10 cellular contexts compared by ENCODE assay signal in the genomic region with DNA sequence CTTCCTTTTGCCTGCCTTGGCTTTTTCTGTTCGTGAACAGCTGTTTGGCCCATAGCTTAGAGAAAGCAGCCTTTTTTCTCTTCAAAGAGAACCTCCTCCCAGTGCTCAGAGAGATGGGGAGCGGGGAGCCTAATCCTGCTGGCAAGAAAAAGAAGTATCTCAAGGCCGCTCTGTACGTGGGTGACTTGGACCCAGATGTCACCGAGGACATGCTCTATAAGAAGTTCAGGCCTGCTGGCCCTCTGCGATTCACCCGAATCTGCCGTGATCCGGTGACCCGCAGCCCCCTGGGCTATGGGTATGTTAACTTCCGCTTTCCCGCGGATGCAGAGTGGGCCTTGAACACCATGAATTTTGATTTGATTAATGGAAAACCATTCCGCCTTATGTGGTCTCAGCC. TPM values are rescaled to one million over a fixed set of nuclear protein-coding genes. Genes with fewer than 3 reads are reported as not detected.
DNase-seq lines count a peak whose midpoint lies in the region; ATAC-seq, FAIRE-seq and TF ChIP-seq lines count a peak whose summit lies in the region.
"Had no signal": no experiment of that assay in that cellular context is flagged by ENCODE, and none has a peak within 500 bp of the region (broad histone marks: within the 10 kb centered on the region; RNA-seq: fewer than 3 reads in every experiment).

No MANE protein-coding gene starts in this region.

- H3K14ac ChIP-seq in H1 (ENCODE audit: insufficient read length): no peak overlapping the region

- DNase-seq in MG63 (no peak), H1 (ENCODE audit: low read depth in 1 of 2, low spot score in 2 of 2) (no peak), thoracic aorta (ENCODE audit: low spot score) (no peak), H54 (ENCODE audit: insufficient read length, low spot score) (no peak), AML-193 (lab: John Stamatoyannopoulos, UW) (no peak)
- DNase-seq: NCI-H774 had no signal

- peak overlapping the region; percentile 83 for H3K4me2 ChIP-seq in H1 (ENCODE audit: insufficient read depth in 1 of 2, low read depth in 2 of 2, low read length in 2 of 2)

- no peak overlapping the region for H3K56ac ChIP-seq in H1 (replicated peaks; ENCODE audit: insufficient read length, low read depth, low read length)

- H3K36me3 ChIP-seq in MG63 (no peaks in the 10 kb centered on the region), H1 (ENCODE audit: control insufficient read depth in 2 of 4, insufficient read depth in 4 of 4, low read length in 3 of 4) (no peaks in the 10 kb centered on the region), mucosa of rectum (ENCODE audit: control insufficient read depth in 2 of 2, insufficient read depth in 2 of 2, low read length in 2 of 2) (no peaks in the 10 kb centered on the region), thoracic aorta (no peaks in the 10 kb centered on the region)

- TF ChIP-seq CTCF in H1 (IDR thresholded peaks at IDR 0.05; ENCODE audit: control extremely low read depth in 1 of 3, insufficient read depth in 1 of 3, low read depth in 1 of 3, low read length in 3 of 3) (no peak), thoracic aorta (IDR thresholded peaks at IDR 0.05) (no peak)

- WGBS in H1 (ENCODE audit: extremely low coverage in 1 of 2, insufficient coverage in 1 of 2, insufficient read length in 1 of 2, insufficient replicate concordance in 2 of 2, low coverage in 1 of 2, low lambda C conversion rate in 2 of 2, missing lambda C conversion rate in 1 of 2), 2 experiments: 76% methylated on average over 13 of the region's 14 CpGs; no CpG with 5 or more reads in 1 of the 2 experiments

- H2BK12ac ChIP-seq in H1 (ENCODE audit: low read depth, low read length): no peak overlapping the region

- H4K5ac ChIP-seq in H1 (ENCODE audit: insufficient read length, low read depth, low read length): no peak overlapping the region

- H3K79me1 ChIP-seq in H1 (ENCODE audit: low read depth, low read length): no peaks in the 10 kb centered on the region

- 0 out of 2 replicates have a peak, but pooled peaks cover 2% of the 10 kb centered on the region for H3K23me2 ChIP-seq in H1 (ENCODE audit: low read depth, low read length)

- H4K8ac ChIP-seq in H1 (ENCODE audit: extremely low read depth, insufficient read depth, low read length): no peak overlapping the region

- H3K4me1 ChIP-seq in H1 (replicated peaks in 1 of 4; ENCODE audit: control insufficient read depth in 3 of 4, insufficient read depth in 4 of 4, low read length in 3 of 4) (no peaks in the 10 kb centered on the region), mucosa of rectum (ENCODE audit: control insufficient read depth in 2 of 2, insufficient read depth in 2 of 2, low read length in 2 of 2) (no peaks in the 10 kb centered on the region), thoracic aorta (ENCODE audit: control insufficient read depth in 1 of 2, low read depth in 2 of 2) (no peaks in the 10 kb centered on the region)

- no peak overlapping the region for H2BK5ac ChIP-seq in H1 (ENCODE audit: low read depth, low read length)

- H3K4me3 ChIP-seq in MG63 (peak overlapping the region; percentile 60), H1 (ENCODE audit: extremely low read depth in 1 of 4, insufficient read depth in 2 of 4, low read depth in 3 of 4, low read length in 4 of 4) (peak overlapping the region in 2 of 4 experiments; percentile 69 to 86; a peak in 3 of 8 replicates), mucosa of rectum (ENCODE audit: low read length in 2 of 2) (peak overlapping the region; percentile 22 to 57), thoracic aorta (peak overlapping the region; percentile 77)

- no peak overlapping the region for H2AK5ac ChIP-seq in H1 (ENCODE audit: low read depth, low read length)

- no peak overlapping the region for H4K91ac ChIP-seq in H1 (replicated peaks; ENCODE audit: insufficient read length, low read length)

- no peak overlapping the region for H3K18ac ChIP-seq in H1 (ENCODE audit: extremely low read depth, low read length)

- H2BK120ac ChIP-seq in H1 (replicated peaks; ENCODE audit: low read depth, low read length): no peak overlapping the region

- CTCF ChIA-PET in H1 (lab: Charles Lee; ENCODE audit: partially characterized antibody): no interaction called here

- H2BK15ac ChIP-seq in H1 (ENCODE audit: low read length): no peak overlapping the region

- no peaks in the 10 kb centered on the region for H4K20me1 ChIP-seq in H1 (replicated peaks in 1 of 2; ENCODE audit: control insufficient read depth in 1 of 2, insufficient read depth in 2 of 2, low read length in 2 of 2)

- no peak for TF ChIP-seq RAD21 in H1 (IDR thresholded peaks at IDR 0.05 in 1 of 2, conservative IDR thresholded peaks at IDR 0.05 in 1 of 2; ENCODE audit: low read depth in 2 of 2, low read length in 2 of 2)

- H3K9me3 ChIP-seq in MG63: no peaks in the 10 kb centered on the region
- no peaks in the 10 kb centered on the region for H3K9me3 ChIP-seq in H1 (ENCODE audit: insufficient read depth in 2 of 2, low read depth in 1 of 2, low read length in 1 of 2)
- H3K9me3 ChIP-seq in mucosa of rectum (ENCODE audit: control insufficient read depth in 2 of 2, low read length in 2 of 2): peaks cover 0 to 2% of the 10 kb centered on the region in 2 donors
- H3K9me3 ChIP-seq in thoracic aorta: no peaks in the 10 kb centered on the region

- TF ChIP-seq POLR2A in H1 (IDR thresholded peaks at IDR 0.05; ENCODE audit: control extremely low read depth in 1 of 2, low read depth in 2 of 2, low read length in 2 of 2) (no peak), H54 (IDR thresholded peaks at IDR 0.05; ENCODE audit: low read depth, low read length) (no peak)

- H3K9ac ChIP-seq in H1 (replicated peaks in 1 of 4; ENCODE audit: extremely low read depth in 1 of 4, low read depth in 3 of 4, low read length in 3 of 4) (no peak overlapping the region), mucosa of rectum (ENCODE audit: low read depth in 1 of 2, low read length in 2 of 2) (peak overlapping the region; percentile 24 to 48)

- FAIRE-seq in H1 (lab: Jason Lieb, UNC): no peak
- FAIRE-seq in H54 (lab: Jason Lieb, UNC): no peak

- no peak overlapping the region for H2BK20ac ChIP-seq in H1 (ENCODE audit: low read length)

- POLR2A ChIA-PET in H1 (lab: Charles Lee; ENCODE audit: partially characterized antibody): no interaction called here

- no peak overlapping the region for H3K4ac ChIP-seq in H1 (replicated peaks; ENCODE audit: insufficient read length, low read depth, low read length)

- H3K79me2 ChIP-seq in H1 (ENCODE audit: control insufficient read depth in 1 of 2, insufficient read depth in 2 of 2, low read length in 2 of 2): no peaks in the 10 kb centered on the region

- no peak overlapping the region for H3K27ac ChIP-seq in H1 (ENCODE audit: low read depth, low read length)
- H3K27ac ChIP-seq in mucosa of rectum (ENCODE audit: low read depth in 2 of 2, low read length in 2 of 2): peak overlapping the region; percentile 63 to 65
- peak overlapping the region; percentile 74 to 88 for H3K27ac ChIP-seq in thoracic aorta

- H2AFZ ChIP-seq in H1 (ENCODE audit: low read length): peak overlapping the region; percentile 83

- no peak for TF ChIP-seq EP300 in H1 (IDR thresholded peaks at IDR 0.05; ENCODE audit: borderline replicate concordance in 1 of 2, low read depth in 2 of 2, low read length in 2 of 2)

- H3K27me3 ChIP-seq in MG63: no peaks in the 10 kb centered on the region
- H3K27me3 ChIP-seq in H1 (replicated peaks in 1 of 4; ENCODE audit: control insufficient read depth in 3 of 4, extremely low read depth in 1 of 4, insufficient read depth in 3 of 4, low read length in 3 of 4): no peaks in the 10 kb centered on the region
- no peaks in the 10 kb centered on the region for H3K27me3 ChIP-seq in mucosa of rectum (ENCODE audit: control insufficient read depth in 2 of 2, insufficient read depth in 2 of 2, low read length in 2 of 2)
- no peaks in the 10 kb centered on the region for H3K27me3 ChIP-seq in thoracic aorta (replicated peaks; ENCODE audit: insufficient read depth)

- no peak overlapping the region for H3K23ac ChIP-seq in H1 (ENCODE audit: insufficient read length)

- ATAC-seq in thoracic aorta (ENCODE audit: insufficient number of reproducible peaks, low FRiP score, low read depth) (no peak), HG03280 (IDR thresholded peaks at IDR 0.05; ENCODE audit: unreplicated experiment) (no peak), HG03095 (IDR thresholded peaks at IDR 0.05; ENCODE audit: unreplicated experiment) (no peak)

TF ChIP-seq in H1, 55 proteins besides CTCF, POLR2A, EP300 and RAD21:
- TF ChIP-seq GTF2F1 (IDR thresholded peaks at IDR 0.05; ENCODE audit: borderline replicate concordance, low read depth, low read length): no peak

RNA-seq across cellular contexts. Expression of gene PABPC5, which starts 0.8 kb away (rescaled TPM):
- total RNA-seq in MG63 (2014; rRNA removed; shearing (Covaris generic); ENCODE audit: low replicate concordance): 1.1 and 3.0 TPM in 2 replicates
- 1.0 and 1.4 TPM in 2 replicates for total RNA-seq in H1 (2021; fragmentation: NEBNext Ultra II Directional; extraction: Animal tissue kit (Norgen Biotek cat#: 25700))
- polyA plus RNA-seq in H1 (2011; rRNA removed): 0.16 and 0.35 TPM in 2 replicates
- 0.44 TPM for polyA plus RNA-seq in H1 (2011; cell fraction: cytosol; rRNA removed)
- polyA plus RNA-seq in H1 (2011; cell fraction: nucleus; rRNA removed): 0.29 TPM
- polyA plus RNA-seq in H1 (2012, experiment 1 of 2): 0.57 to 1.7 TPM (median 0.85 TPM) in 4 replicates
- 0.64 TPM for polyA plus RNA-seq in H1 (2012, experiment 2 of 2)
- polyA plus RNA-seq in H1 (2013, experiment 1 of 2): 1.7 TPM
- polyA plus RNA-seq in H1 (2013, experiment 2 of 2): 1.7 TPM
- 0.47 and 0.95 TPM in 2 replicates for polyA minus RNA-seq in H1 (2011; rRNA and poly(A)+ RNA removed)
- polyA minus RNA-seq in H1 (2011; cell fraction: cytosol; rRNA and poly(A)+ RNA removed): 0.81 TPM
- polyA minus RNA-seq in H1 (2011; cell fraction: nucleus; rRNA and poly(A)+ RNA removed): 0.70 TPM
- 1 to 10 TPM; 1.8 to 2.8 TPM for total RNA-seq in thoracic aorta
- total RNA-seq: Daoy had no signal

Comparison
In these comparisons a context has a peak if more than half of its experiments do, and no peak if none do; other contexts are left out.
1. H3K9ac ChIP-seq: peak in mucosa of rectum (2 of 2); none in H1 (0 of 4).